ENCODE assay signal across 22 cellular contexts in genomic region chr3:157789162-157789561, GRCh38.
"Had no signal": no experiment of that assay in that cellular context is flagged by ENCODE, and none has a peak within 500 bp of the region (broad histone marks: within the 10 kb centered on the region; RNA-seq: fewer than 3 reads in every experiment).

No MANE protein-coding gene starts in this region.

- H3K4me1 Mint-ChIP-seq: activated B cell treated with CpG ODN at 0.5 μM for 24 hours; activated CD4-positive, alpha-beta T cell treated with anti-CD3 and anti-CD28 coated beads for 36 hours; activated naive CD8-positive, alpha-beta T cell treated with anti-CD3 and anti-CD28 coated beads, Interleukin-2, amount 10 ng/mL, durations not matched to agents 7 days and 5 days; natural killer cell; T-helper 17 cell had no signal

- H3K27ac Mint-ChIP-seq: activated B cell treated with CpG ODN at 0.5 μM for 24 hours; activated CD4-positive, alpha-beta T cell treated with anti-CD3 and anti-CD28 coated beads for 36 hours; activated naive CD8-positive, alpha-beta T cell treated with anti-CD3 and anti-CD28 coated beads, Interleukin-2, amount 10 ng/mL, durations not matched to agents 7 days and 5 days; natural killer cell; T-helper 17 cell; type B pancreatic cell had no signal

- H3K9me3 Mint-ChIP-seq: activated B cell treated with CpG ODN at 0.5 μM for 24 hours; activated naive CD8-positive, alpha-beta T cell treated with anti-CD3 and anti-CD28 coated beads, Interleukin-2, amount 10 ng/mL, durations not matched to agents 7 days and 5 days; type B pancreatic cell had no signal

- ATAC-seq: activated CD4-positive, alpha-beta T cell treated with anti-CD3 and anti-CD28 coated beads for 36 hours; left ventricle myocardium superior; natural killer cell; psoas muscle; right cardiac atrium; T-helper 17 cell had no signal

- DNase-seq: activated B cell treated with CpG ODN at 0.5 μM for 24 hours; activated CD4-positive, alpha-beta T cell treated with anti-CD3 and anti-CD28 coated beads for 36 hours; activated CD4-positive, alpha-beta T cell treated with anti-CD3 and anti-CD28 coated beads, Interleukin-2, amount 50 U/mL, for 4 hours; activated CD8-positive, alpha-beta memory T cell treated with anti-CD3 and anti-CD28 coated beads, Interleukin-2, amount 50 U/mL, for 48 hours; activated naive CD4-positive, alpha-beta T cell treated with Interleukin-2 at 50 U/mL for 16 hours; activated naive CD8-positive, alpha-beta T cell treated with anti-CD3 and anti-CD28 coated beads, Interleukin-2, amount 10 ng/mL, durations not matched to agents 7 days and 5 days; activated T-cell treated with anti-CD3 and anti-CD28 coated beads, Interleukin-2, amount 50 U/mL, for 48 hours; amniotic stem cell; cortex of kidney; erythroblast; left ventricle myocardium superior; midbrain; natural killer cell; ovary; psoas muscle; right cardiac atrium; stimulated activated CD4-positive, alpha-beta T cell treated with anti-CD3 and anti-CD28 coated beads, Interleukin-4, amount 100 ng/mL, for 24 hours; stimulated activated naive CD4-positive, alpha-beta T cell treated with Interleukin-2 at 50 U/mL for 16 hours; T-helper 17 cell had no signal

- H3K4me3 ChIP-seq: cardiac muscle cell, ovary, psoas muscle, thoracic aorta had no signal

- H3K27me3 Mint-ChIP-seq: activated B cell treated with CpG ODN at 0.5 μM for 24 hours; activated CD4-positive, alpha-beta T cell treated with anti-CD3 and anti-CD28 coated beads for 36 hours; activated naive CD8-positive, alpha-beta T cell treated with anti-CD3 and anti-CD28 coated beads, Interleukin-2, amount 10 ng/mL, durations not matched to agents 7 days and 5 days; T-helper 17 cell; type B pancreatic cell had no signal

- H3K36me3 Mint-ChIP-seq: activated naive CD8-positive, alpha-beta T cell treated with anti-CD3 and anti-CD28 coated beads, Interleukin-2, amount 10 ng/mL, durations not matched to agents 7 days and 5 days; natural killer cell; type B pancreatic cell had no signal

- H3K4me3 Mint-ChIP-seq: activated B cell treated with CpG ODN at 0.5 μM for 24 hours; activated CD4-positive, alpha-beta T cell treated with anti-CD3 and anti-CD28 coated beads for 36 hours; activated naive CD8-positive, alpha-beta T cell treated with anti-CD3 and anti-CD28 coated beads, Interleukin-2, amount 10 ng/mL, durations not matched to agents 7 days and 5 days; natural killer cell; T-helper 17 cell; type B pancreatic cell had no signal
